8 cellular contexts compared by ENCODE assay signal in the genomic region with DNA sequence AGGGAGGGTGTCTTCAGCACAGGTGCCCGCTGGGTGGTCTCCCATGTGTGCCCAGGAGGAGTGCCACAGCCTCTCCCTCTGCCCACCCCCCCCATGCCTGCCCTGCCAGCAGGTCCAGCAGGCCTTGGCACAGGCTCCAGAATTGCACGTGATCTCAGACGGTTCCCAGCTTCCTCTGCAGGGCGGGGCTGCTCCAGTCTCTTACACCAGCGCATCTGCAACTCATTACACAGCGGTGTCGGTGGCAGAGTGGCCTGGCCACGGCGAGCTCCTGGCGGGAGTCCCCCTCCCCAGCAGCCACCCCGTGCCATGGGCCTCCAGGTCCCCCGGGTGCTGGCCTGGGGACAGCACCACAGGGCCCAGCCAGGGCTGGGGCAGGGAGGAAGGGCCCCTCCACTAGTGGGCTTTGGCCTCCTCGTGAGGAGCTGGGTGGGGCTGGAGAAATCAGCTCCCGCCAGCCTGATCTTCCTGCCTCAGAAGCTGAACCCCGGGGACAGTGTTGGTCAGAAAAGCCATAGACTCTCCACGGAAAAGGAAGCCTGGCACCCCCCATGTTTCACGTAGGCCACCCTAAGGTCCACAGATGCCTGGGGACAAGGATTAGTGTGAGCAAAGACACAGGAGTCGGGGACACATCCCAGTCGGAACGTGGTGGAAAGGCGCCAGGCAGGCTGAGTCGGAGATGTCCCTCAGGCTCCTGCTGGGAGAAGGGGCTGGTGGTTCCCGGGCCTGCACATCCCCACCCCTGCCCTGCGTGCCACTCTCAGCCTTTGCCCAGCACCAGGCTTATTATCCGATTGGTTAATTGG. TPM values are rescaled to one million over a fixed set of nuclear protein-coding genes. Genes with fewer than 3 reads are reported as not detected.
DNase-seq lines count a peak whose midpoint lies in the region; ATAC-seq lines count a peak whose summit lies in the region.

No MANE protein-coding gene starts in this region.

- no peak overlapping the region for H3K4me3 ChIP-seq in skeletal muscle cell (ENCODE audit: low read depth, low read length)

- DNase-seq in DMS 273 (lab: John Stamatoyannopoulos, UW; ENCODE audit: unreplicated experiment) (peak; percentile 94), NCI-H2171 treated with DMSO at 0.1 percent for 48 hours (lab: John Stamatoyannopoulos, UW) (peak; percentile 99), left ventricle myocardium superior (peak; percentile 94), skeletal muscle cell (ENCODE audit: low read depth) (peak; percentile 62), T-helper 9 cell (no peak)
- no peak for DNase-seq in stimulated activated CD4-positive, alpha-beta T cell treated with anti-CD3 and anti-CD28 coated beads, Interleukin-4, amount 100 ng/mL, for 24 hours

- intact Hi-C loops in left ventricle myocardium superior (cut with micrococcal nuclease) = no loop called here

- peak; percentile 86 for ATAC-seq in left ventricle myocardium superior
- no peak for ATAC-seq in GM19351 (IDR thresholded peaks at IDR 0.05; ENCODE audit: unreplicated experiment)

- H3K27ac ChIP-seq in angular gyrus (ENCODE audit: low read depth, low read length) = peak overlapping the region; percentile 62

RNA-seq across cellular contexts. Expression of a gene that starts 40.2 kb away (rescaled TPM):
- total RNA-seq in left ventricle myocardium superior = 90.8 TPM

Comparison
In these comparisons a context has a peak if more than half of its experiments do, and no peak if none do; other contexts are left out.
1. DNase-seq: peak in DMS 273 (single experiment), NCI-H2171 treated with DMSO at 0.1 percent for 48 hours (single experiment), left ventricle myocardium superior (single experiment) and skeletal muscle cell (single experiment); none in stimulated activated CD4-positive, alpha-beta T cell treated with anti-CD3 and anti-CD28 coated beads, Interleukin-4, amount 100 ng/mL, for 24 hours (single experiment) and T-helper 9 cell (single experiment).